Comparison of ENCODE assay signal across 14 cellular contexts in genomic region chr2:176959614-176960013, GRCh38.
A peak's percentile ranks its signal among the peaks of the same experiment; 100 is the strongest.
DNase-seq lines count a peak whose midpoint lies in the region; TF ChIP-seq lines count a peak whose summit lies in the region.
"Had no signal": no experiment of that assay in that cellular context is flagged by ENCODE, and none has a peak within 500 bp of the region (broad histone marks: within the 10 kb centered on the region; RNA-seq: fewer than 3 reads in every experiment).

No MANE protein-coding gene starts in this region.

- H3K4me1 Mint-ChIP-seq in glutamatergic neuron (ENCODE audit: low read depth, unreplicated experiment) (peaks cover 17% of the 10 kb centered on the region), Caco-2 (ENCODE audit: low read depth, unreplicated experiment) (no peaks in the 10 kb centered on the region)

- H3K36me3 Mint-ChIP-seq in glutamatergic neuron (ENCODE audit: unreplicated experiment): no peaks in the 10 kb centered on the region
- no peaks in the 10 kb centered on the region for H3K36me3 Mint-ChIP-seq in Caco-2 (ENCODE audit: insufficient read depth, unreplicated experiment)
- H3K36me3 Mint-ChIP-seq: CD14-positive monocyte; CD8-positive, alpha-beta T cell had no signal

- H3F3A ChIP-seq in GM23248 (ENCODE audit: insufficient read depth): no peaks in the 10 kb centered on the region

- no TSS peak for BruUV-seq in Caco-2 (replicated peaks; lab: Mats Ljungman, UMichigan)

- POLR2A ChIA-PET in Caco-2 (lab: Charles Lee): no interaction called here

- peak overlapping the region; percentile 14 for H3K27ac Mint-ChIP-seq in glutamatergic neuron (ENCODE audit: unreplicated experiment)
- no peak overlapping the region for H3K27ac Mint-ChIP-seq in Caco-2 (ENCODE audit: unreplicated experiment)
- H3K27ac Mint-ChIP-seq: CD14-positive monocyte; CD8-positive, alpha-beta T cell; GM23338 had no signal

- H2AFZ ChIP-seq in KMS-11 (ENCODE audit: low read depth) (peak overlapping the region; percentile 14), GM23248 (no peak overlapping the region)
- H2AFZ ChIP-seq: GM23338 had no signal

- H3K9me3 ChIP-seq in GM23248 (ENCODE audit: low read depth) (no peaks in the 10 kb centered on the region), Caco-2 (no peaks in the 10 kb centered on the region; the same call in 1 of the 2 replicates)
- H3K9me3 ChIP-seq: A549 had no signal

- no peaks in the 10 kb centered on the region for H3K27me3 Mint-ChIP-seq in glutamatergic neuron (ENCODE audit: unreplicated experiment)
- H3K27me3 Mint-ChIP-seq in Caco-2 (ENCODE audit: insufficient read depth, unreplicated experiment): peaks cover 20% of the 10 kb centered on the region

- in situ Hi-C loops in GM23248 (cut with MboI): no loop called here

- H3K79me2 ChIP-seq in KMS-11 (ENCODE audit: insufficient read depth, low read depth) (no peaks in the 10 kb centered on the region), GM23248 (ENCODE audit: insufficient read depth) (no peaks in the 10 kb centered on the region)

- H3K9me3 Mint-ChIP-seq in glutamatergic neuron (ENCODE audit: unreplicated experiment) (no peaks in the 10 kb centered on the region), Caco-2 (ENCODE audit: unreplicated experiment) (no peaks in the 10 kb centered on the region)
- H3K9me3 Mint-ChIP-seq: CD14-positive monocyte; CD8-positive, alpha-beta T cell; GM23338 had no signal

- intact Hi-C loops in Caco-2 (cut with micrococcal nuclease; ENCODE audit: unreplicated experiment): no loop called here

- TF ChIP-seq CTCF in KMS-11 (conservative IDR thresholded peaks at IDR 0.05; ENCODE audit: low read depth, low read length): no peak
- no peak for TF ChIP-seq CTCF in glutamatergic neuron (IDR thresholded peaks at IDR 0.05; ENCODE audit: partially characterized antibody, unreplicated experiment)
- TF ChIP-seq CTCF in foreskin fibroblast (IDR thresholded peaks at IDR 0.05; ENCODE audit: low read depth, low read length): no peak
- no peak for TF ChIP-seq CTCF in Caco-2 (IDR thresholded peaks at IDR 0.05; ENCODE audit: insufficient read depth in 1 of 2, low read depth in 1 of 2, low read length in 1 of 2, severe bottlenecking in 1 of 2, unreplicated experiment in 1 of 2)

- peak; percentile 50 for DNase-seq in Jurkat, Clone E6-1 (ENCODE audit: low read depth, low spot score)
- DNase-seq in NCI-H69 (lab: John Stamatoyannopoulos, UW): peak; percentile 52
- no peak for DNase-seq in glutamatergic neuron
- DNase-seq in GM23248: no peak
- no peak for DNase-seq in foreskin fibroblast
- DNase-seq in Caco-2: no peak
- no peak for DNase-seq in NCI-H1105 (lab: John Stamatoyannopoulos, UW)
- DNase-seq: CD8-positive, alpha-beta T cell; COR-L47; H7 had no signal

- H3K4me1 ChIP-seq in KMS-11 (ENCODE audit: low read depth, poor library complexity, severe bottlenecking) (peaks cover 53% of the 10 kb centered on the region), GM23248 (ENCODE audit: insufficient read depth) (no peaks in the 10 kb centered on the region), Caco-2 (no peaks in the 10 kb centered on the region)
- H3K4me1 ChIP-seq: A549 had no signal

- H3K27ac ChIP-seq in KMS-11 (peak overlapping the region; percentile 28; the same call in 1 of the 2 replicates), GM23248 (no peak overlapping the region)
- H3K27ac ChIP-seq: A549 had no signal

- H3K4me3 ChIP-seq in Jurkat, Clone E6-1 (ENCODE audit: low read length): no peak overlapping the region
- H3K4me3 ChIP-seq in KMS-11 (IDR thresholded peaks at IDR 0.05; ENCODE audit: insufficient read depth, low read depth, low read length): peak overlapping the region; percentile 73
- no peak overlapping the region for H3K4me3 ChIP-seq in GM23248
- no peak overlapping the region for H3K4me3 ChIP-seq in foreskin fibroblast (ENCODE audit: low read depth in 1 of 2, low read length in 2 of 2)
- no peak overlapping the region for H3K4me3 ChIP-seq in Caco-2 (ENCODE audit: low read depth, low read length)
- H3K4me3 ChIP-seq: A549, GM23338 had no signal

- H3K9ac ChIP-seq in KMS-11 (no peak overlapping the region), GM23248 (no peak overlapping the region)

- H3K36me3 ChIP-seq in KMS-11 (ENCODE audit: insufficient read depth) (no peaks in the 10 kb centered on the region), GM23248 (ENCODE audit: low read depth) (no peaks in the 10 kb centered on the region), Caco-2 (ENCODE audit: control insufficient read depth, insufficient read depth, low read length) (no peaks in the 10 kb centered on the region)

- WGBS in GM23248 (ENCODE audit: low coverage in 1 of 2, low lambda C conversion rate in 2 of 2, missing lambda C conversion rate in 2 of 2), 2 experiments: 40 to 52% methylated on average over 3 of the region's 3 CpGs

- H4K20me1 ChIP-seq in KMS-11 (ENCODE audit: insufficient read depth) (no peaks in the 10 kb centered on the region), GM23248 (ENCODE audit: insufficient read depth) (no peaks in the 10 kb centered on the region)

- H3K9me2 ChIP-seq in GM23248 (ENCODE audit: insufficient read depth): no peaks in the 10 kb centered on the region

- H3K27me3 ChIP-seq in KMS-11 (ENCODE audit: insufficient read depth, low read depth) (no peaks in the 10 kb centered on the region), GM23248 (replicated peaks; ENCODE audit: insufficient read depth) (peaks cover 8% of the 10 kb centered on the region), Caco-2 (replicated peaks; ENCODE audit: control insufficient read depth, insufficient read depth, low read length) (no peaks in the 10 kb centered on the region)

- H3K4me3 Mint-ChIP-seq in glutamatergic neuron (ENCODE audit: unreplicated experiment): no peak overlapping the region
- no peak overlapping the region for H3K4me3 Mint-ChIP-seq in Caco-2 (ENCODE audit: unreplicated experiment)
- H3K4me3 Mint-ChIP-seq: CD14-positive monocyte; CD8-positive, alpha-beta T cell; GM23338 had no signal

- CTCF ChIA-PET in Caco-2 (lab: Charles Lee): no interaction called here

- peak overlapping the region; percentile 43 for H3K4me2 ChIP-seq in KMS-11
- no peak overlapping the region for H3K4me2 ChIP-seq in GM23248 (ENCODE audit: unreplicated experiment)
- H3K4me2 ChIP-seq: A549, GM23338 had no signal

Comparison
In these comparisons a context has a peak if more than half of its experiments do, and no peak if none do; other contexts are left out.
1. DNase-seq: peak in Jurkat, Clone E6-1 (single experiment) and NCI-H69 (single experiment); none in glutamatergic neuron (single experiment), GM23248 (single experiment), foreskin fibroblast (0 of 2), Caco-2 (0 of 2) and NCI-H1105 (single experiment).